21 cellular contexts compared by ENCODE assay signal in the genomic region with DNA sequence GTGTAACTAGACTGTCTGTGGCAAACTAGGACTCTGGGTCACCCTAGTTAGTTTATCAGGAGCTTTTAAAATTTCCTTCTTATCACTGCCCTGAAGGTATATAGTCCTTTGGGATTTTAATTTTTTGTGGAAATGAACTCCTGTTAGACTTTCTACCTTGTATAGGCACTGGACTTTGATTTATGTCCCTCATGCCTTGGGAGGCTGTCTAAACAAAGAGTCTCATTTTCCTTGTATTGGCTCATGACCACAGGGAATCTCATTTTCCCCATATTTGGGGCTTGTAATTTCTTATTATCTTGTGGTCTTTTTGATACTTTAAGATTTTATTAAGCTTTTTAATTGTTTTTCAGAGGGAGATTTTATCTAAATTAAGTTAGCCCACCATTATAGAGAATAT. TPM values are rescaled to one million over a fixed set of nuclear protein-coding genes. Genes with fewer than 3 reads are reported as not detected.
A peak's percentile ranks its signal among the peaks of the same experiment; 100 is the strongest.
DNase-seq lines count a peak whose midpoint lies in the region; TF ChIP-seq lines count a peak whose summit lies in the region.
"Had no signal": no experiment of that assay in that cellular context is flagged by ENCODE, and none has a peak within 500 bp of the region (broad histone marks: within the 10 kb centered on the region; RNA-seq: fewer than 3 reads in every experiment).

No MANE protein-coding gene starts in this region.

- CTCF ChIA-PET in HEK293 (lab: Yijun Ruan, JAX) = interaction anchor here (0.8 kb wide), 1 partner anchor 102 kb away, joined by 3 read pairs; no protein-coding TSS in a partner anchor

- no peak overlapping the region for H3K4me3 ChIP-seq in HEK293 (ENCODE audit: low read depth, low read length)
- peak overlapping the region; percentile 32 for H3K4me3 ChIP-seq in skeletal muscle satellite cell (ENCODE audit: low read length)
- H3K4me3 ChIP-seq: GM23248, left lung, pancreas had no signal

- no peak for TF ChIP-seq CTCF in HEK293 (tag by site-specific recombination; IDR thresholded peaks at IDR 0.05)

- H3K27ac ChIP-seq in HEK293 (ENCODE audit: extremely low read depth, low read depth, low read length) = peak overlapping the region; percentile 51; the same call in 1 of the 2 replicates
- H3K27ac ChIP-seq: GM23248, left lung, pancreas had no signal

- H3K36me3 ChIP-seq in HEK293 (ENCODE audit: control insufficient read depth in 2 of 2, insufficient read depth in 1 of 2, low read length in 2 of 2) (no peaks in the 10 kb centered on the region), skeletal muscle satellite cell (ENCODE audit: insufficient read depth, low read length) (peaks cover 7% of the 10 kb centered on the region)
- H3K36me3 ChIP-seq: BE2C, pancreas had no signal

- peaks cover 17% of the 10 kb centered on the region for H3K4me1 ChIP-seq in HEK293 (ENCODE audit: control insufficient read depth, insufficient read depth, low read length)
- peaks cover 46% of the 10 kb centered on the region for H3K4me1 ChIP-seq in skeletal muscle satellite cell (ENCODE audit: control insufficient read depth, insufficient read depth, low read length)
- H3K4me1 ChIP-seq: left lung, pancreas had no signal

- H3K9me3 ChIP-seq in HEK293 (ENCODE audit: control insufficient read depth, insufficient read depth, low read depth, low read length) = no peaks in the 10 kb centered on the region
- no peaks in the 10 kb centered on the region for H3K9me3 ChIP-seq in skeletal muscle satellite cell (replicated peaks; ENCODE audit: low read length)
- H3K9me3 ChIP-seq: BE2C, left lung, pancreas had no signal

- H3K27me3 ChIP-seq in skeletal muscle satellite cell (ENCODE audit: control insufficient read depth, insufficient read depth, low read length) = no peaks in the 10 kb centered on the region
- H3K27me3 ChIP-seq: BE2C, left lung, pancreas had no signal

- POLR2A ChIA-PET in HEK293 (lab: Yijun Ruan, JAX) = interaction anchor here (1.1 kb wide), 1 partner anchor 17 kb away, joined by 3 read pairs; no protein-coding TSS in a partner anchor

- H3K4me2 ChIP-seq in skeletal muscle satellite cell (ENCODE audit: low read length) = peak overlapping the region; percentile 63

- H3K9ac ChIP-seq in skeletal muscle satellite cell (ENCODE audit: low read depth, low read length) = peak overlapping the region; percentile 17
- H3K9ac ChIP-seq: GM23248 had no signal

- in situ Hi-C loops in SK-MEL-5 (cut with HindIII; ENCODE audit: low pct_unique_long_range_greater_than_20kb, low sequenced_read_pairs) = no loop called here
- in situ Hi-C loops in ACHN (cut with HindIII; ENCODE audit: low pct_ligation_motif_present, low pct_unique_long_range_greater_than_20kb, low sequenced_read_pairs) = no loop called here

- DNase-seq in SK-MEL-5 (ENCODE audit: low read depth, low spot score) (peak; percentile 44), kidney tubule cell (ENCODE audit: low spot score) (peak; percentile 63), NCI-H2171 (lab: John Stamatoyannopoulos, UW) (no peak), ACHN (no peak)
- no peak for DNase-seq in activated CD4-positive, alpha-beta T cell treated with anti-CD3 and anti-CD28 coated beads for 48 hours
- DNase-seq: activated CD4-positive, CD25-positive, alpha-beta regulatory T cell; activated CD8-positive, alpha-beta memory T cell treated with anti-CD3 and anti-CD28 coated beads for 24 hours; BE2C; endodermal cell; GF-D8; GM23248; left lung; NCI-H1436 treated with DMSO at 0.1 percent for 48 hours; NCI-H2227 treated with DMSO at 0.1 percent for 48 hours; pancreas; SIG-M5 had no signal

TF ChIP-seq in HEK293, 187 proteins besides CTCF, POLR2A, EP300 and RAD21 (continues in another document):
- TF ChIP-seq, protein P1, sequence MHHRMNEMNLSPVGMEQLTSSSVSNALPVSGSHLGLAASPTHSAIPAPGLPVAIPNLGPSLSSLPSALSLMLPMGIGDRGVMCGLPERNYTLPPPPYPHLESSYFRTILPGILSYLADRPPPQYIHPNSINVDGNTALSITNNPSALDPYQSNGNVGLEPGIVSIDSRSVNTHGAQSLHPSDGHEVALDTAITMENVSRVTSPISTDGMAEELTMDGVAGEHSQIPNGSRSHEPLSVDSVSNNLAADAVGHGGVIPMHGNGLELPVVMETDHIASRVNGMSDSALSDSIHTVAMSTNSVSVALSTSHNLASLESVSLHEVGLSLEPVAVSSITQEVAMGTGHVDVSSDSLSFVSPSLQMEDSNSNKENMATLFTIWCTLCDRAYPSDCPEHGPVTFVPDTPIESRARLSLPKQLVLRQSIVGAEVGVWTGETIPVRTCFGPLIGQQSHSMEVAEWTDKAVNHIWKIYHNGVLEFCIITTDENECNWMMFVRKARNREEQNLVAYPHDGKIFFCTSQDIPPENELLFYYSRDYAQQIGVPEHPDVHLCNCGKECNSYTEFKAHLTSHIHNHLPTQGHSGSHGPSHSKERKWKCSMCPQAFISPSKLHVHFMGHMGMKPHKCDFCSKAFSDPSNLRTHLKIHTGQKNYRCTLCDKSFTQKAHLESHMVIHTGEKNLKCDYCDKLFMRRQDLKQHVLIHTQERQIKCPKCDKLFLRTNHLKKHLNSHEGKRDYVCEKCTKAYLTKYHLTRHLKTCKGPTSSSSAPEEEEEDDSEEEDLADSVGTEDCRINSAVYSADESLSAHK (tag by site-specific recombination; IDR thresholded peaks at IDR 0.05) = 0 out of 2 replicates have a peak, but pooled peaks have one; percentile 11
- no peak for TF ChIP-seq ZNF707 (tag by site-specific recombination; IDR thresholded peaks at IDR 0.05)
- TF ChIP-seq, protein P2, sequence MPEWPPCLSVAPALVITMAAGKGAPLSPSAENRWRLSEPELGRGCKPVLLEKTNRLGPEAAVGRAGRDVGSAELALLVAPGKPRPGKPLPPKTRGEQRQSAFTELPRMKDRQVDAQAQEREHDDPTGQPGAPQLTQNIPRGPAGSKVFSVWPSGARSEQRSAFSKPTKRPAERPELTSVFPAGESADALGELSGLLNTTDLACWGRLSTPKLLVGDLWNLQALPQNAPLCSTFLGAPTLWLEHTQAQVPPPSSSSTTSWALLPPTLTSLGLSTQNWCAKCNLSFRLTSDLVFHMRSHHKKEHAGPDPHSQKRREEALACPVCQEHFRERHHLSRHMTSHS (tag by site-specific recombination; IDR thresholded peaks at IDR 0.05) = no peak
- no peak for TF ChIP-seq ZNF529 (tag by site-specific recombination; IDR thresholded peaks at IDR 0.05; ENCODE audit: insufficient replicate concordance)
- TF ChIP-seq OSR2 (tag by site-specific recombination; IDR thresholded peaks at IDR 0.05) = no peak; the same call in 1 of the 2 replicates
- TF ChIP-seq MEIS1 (CRISPR knock-in tag; IDR thresholded peaks at IDR 0.05; ENCODE audit: borderline replicate concordance) = peak; percentile 62; the same call in 1 of the 2 replicates
- no peak for TF ChIP-seq ZNF530 (tag by site-specific recombination; IDR thresholded peaks at IDR 0.05; ENCODE audit: low read depth)
- no peak for TF ChIP-seq ZNF335 (tag by site-specific recombination; conservative IDR thresholded peaks at IDR 0.05)
- TF ChIP-seq, protein P3, sequence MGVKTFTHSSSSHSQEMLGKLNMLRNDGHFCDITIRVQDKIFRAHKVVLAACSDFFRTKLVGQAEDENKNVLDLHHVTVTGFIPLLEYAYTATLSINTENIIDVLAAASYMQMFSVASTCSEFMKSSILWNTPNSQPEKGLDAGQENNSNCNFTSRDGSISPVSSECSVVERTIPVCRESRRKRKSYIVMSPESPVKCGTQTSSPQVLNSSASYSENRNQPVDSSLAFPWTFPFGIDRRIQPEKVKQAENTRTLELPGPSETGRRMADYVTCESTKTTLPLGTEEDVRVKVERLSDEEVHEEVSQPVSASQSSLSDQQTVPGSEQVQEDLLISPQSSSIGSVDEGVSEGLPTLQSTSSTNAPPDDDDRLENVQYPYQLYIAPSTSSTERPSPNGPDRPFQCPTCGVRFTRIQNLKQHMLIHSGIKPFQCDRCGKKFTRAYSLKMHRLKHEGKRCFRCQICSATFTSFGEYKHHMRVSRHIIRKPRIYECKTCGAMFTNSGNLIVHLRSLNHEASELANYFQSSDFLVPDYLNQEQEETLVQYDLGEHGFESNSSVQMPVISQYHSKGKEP (tag by site-specific recombination; IDR thresholded peaks at IDR 0.05) = 0 out of 2 replicates have a peak, but pooled peaks have one; percentile 15
- TF ChIP-seq PRDM6 (tag by site-specific recombination; IDR thresholded peaks at IDR 0.05) = peak; percentile 93

RNA-seq across cellular contexts. Expression of gene KCTD4, which starts 21.4 kb away (rescaled TPM):
- 0.08 and 0.34 TPM in 2 replicates for total RNA-seq in SK-MEL-5 (2014; rRNA removed; shearing (Covaris generic))
- 0.10 and 0.56 TPM in 2 replicates for polyA plus RNA-seq in SK-MEL-5 (2015; cell fraction: cytosol; rRNA removed)
- polyA plus RNA-seq in SK-MEL-5 (2015; cell fraction: nucleus; rRNA removed) = 0.70 and 2.7 TPM in 2 replicates
- not detected in 2 replicates for total RNA-seq in skeletal muscle satellite cell (2012; rRNA removed)
- total RNA-seq: activated T-helper 17 cell treated with anti-CD3 and anti-CD28 coated beads, Interleukin-2, amount 50 U/mL, for 72 hours; endodermal cell; left lung; myocyte; T-helper 2 cell treated with Interferon-gamma antibody and Interleukin-4, amounts not matched to agents 100 ng/mL and 5 ng/mL, for 36 hours had no signal

RNA-seq across cellular contexts. Expression of gene GTF2F2, which starts 59.1 kb away (rescaled TPM):
- 67.7 TPM in 2 replicates for total RNA-seq in SK-MEL-5 (2014; rRNA removed; shearing (Covaris generic))
- polyA plus RNA-seq in SK-MEL-5 (2015; cell fraction: cytosol; rRNA removed) = 37.7 and 47.2 TPM in 2 replicates
- polyA plus RNA-seq in SK-MEL-5 (2015; cell fraction: nucleus; rRNA removed) = 16.3 and 23.0 TPM in 2 replicates
- total RNA-seq in skeletal muscle satellite cell (2012; rRNA removed) = 19.7 and 23.1 TPM in 2 replicates

Comparison
In these comparisons a context has a peak if more than half of its experiments do, and no peak if none do; other contexts are left out.
1. DNase-seq: peak in SK-MEL-5 (single experiment) and kidney tubule cell (single experiment); none in activated CD4-positive, alpha-beta T cell treated with anti-CD3 and anti-CD28 coated beads for 48 hours (single experiment), NCI-H2171 (single experiment) and ACHN (single experiment).